Comparison of ENCODE assay signal across 29 cellular contexts in genomic region chr9:13487071-13487470, GRCh38.
"Had no signal": no experiment of that assay in that cellular context is flagged by ENCODE, and none has a peak within 500 bp of the region (broad histone marks: within the 10 kb centered on the region; RNA-seq: fewer than 3 reads in every experiment).

No MANE protein-coding gene starts in this region.

- H3K36me3 ChIP-seq: brain microvascular endothelial cell, WERI-Rb-1 had no signal

- DNase-seq: activated B cell treated with CpG ODN at 0.5 μM for 24 hours; activated CD4-positive, alpha-beta T cell treated with anti-CD3 and anti-CD28 coated beads for 48 hours; activated CD4-positive, alpha-beta T cell treated with anti-CD3 and anti-CD28 coated beads, Interleukin-2, amount 50 U/mL, for 1 hour; activated CD4-positive, alpha-beta T cell treated with anti-CD3 and anti-CD28 coated beads, Interleukin-2, amount 50 U/mL, for 48 hours; activated CD8-positive, alpha-beta memory T cell treated with anti-CD3 and anti-CD28 coated beads for 24 hours; activated CD8-positive, alpha-beta T cell treated with anti-CD3 and anti-CD28 coated beads for 36 hours; activated effector memory CD4-positive, alpha-beta T cell treated with Interleukin-2 at 50 U/mL for 16 hours; activated gamma-delta T cell treated with Interleukin-2 at 50 U/mL for 16 hours; activated naive CD4-positive, alpha-beta T cell treated with anti-CD3 and anti-CD28 coated beads, Interleukin-2, amount 50 U/mL, for 16 hours; activated naive CD4-positive, alpha-beta T cell treated with Interleukin-2 at 50 U/mL for 16 hours; activated T-cell treated with anti-CD3 and anti-CD28 coated beads, Interleukin-2, amount 50 U/mL, for 4 hours; amniotic stem cell; anterior cingulate cortex; brain microvascular endothelial cell; caudate nucleus; cortex of kidney; dermis blood vessel endothelial cell; effector CD4-positive, alpha-beta T cell; effector memory CD8-positive, alpha-beta T cell; foreskin fibroblast; head of caudate nucleus; T-helper 17 cell; T1000; WERI-Rb-1 had no signal

- H3K27ac Mint-ChIP-seq: activated B cell treated with CpG ODN at 0.5 μM for 24 hours; activated CD8-positive, alpha-beta T cell treated with anti-CD3 and anti-CD28 coated beads for 36 hours; activated naive CD8-positive, alpha-beta T cell; activated T-helper 17 cell treated with anti-CD3 and anti-CD28 coated beads, Interleukin-2, amount 50 U/mL, for 72 hours; effector memory CD8-positive, alpha-beta T cell; T-helper 17 cell; T-helper 2 cell treated with Interferon-gamma antibody and Interleukin-4, amounts not matched to agents 5 μg/mL and 100 μg/mL, for 36 hours had no signal

- ATAC-seq: activated CD4-positive, CD25-positive, alpha-beta regulatory T cell treated with anti-CD3 and anti-CD28 coated beads, Interleukin-2, amount 50 U/mL, for 24 hours; activated CD8-positive, alpha-beta T cell treated with anti-CD3 and anti-CD28 coated beads for 36 hours; activated T-cell treated with anti-CD3 and anti-CD28 coated beads, Interleukin-2, amount 50 U/mL, for 4 hours; activated T-helper 17 cell treated with anti-CD3 and anti-CD28 coated beads, Interleukin-2, amount 50 U/mL, for 72 hours; effector memory CD8-positive, alpha-beta T cell; T-helper 17 cell had no signal

- H3K4me3 Mint-ChIP-seq: activated B cell treated with CpG ODN at 0.5 μM for 24 hours; activated CD8-positive, alpha-beta T cell treated with anti-CD3 and anti-CD28 coated beads for 36 hours; activated naive CD8-positive, alpha-beta T cell; activated T-cell treated with anti-CD3 and anti-CD28 coated beads, Interleukin-2, amount 50 U/mL, for 4 hours; activated T-helper 17 cell treated with anti-CD3 and anti-CD28 coated beads, Interleukin-2, amount 50 U/mL, for 72 hours; effector memory CD8-positive, alpha-beta T cell; T-helper 17 cell; T-helper 2 cell treated with Interferon-gamma antibody and Interleukin-4, amounts not matched to agents 5 μg/mL and 100 μg/mL, for 36 hours had no signal

- H3K36me3 Mint-ChIP-seq: activated naive CD8-positive, alpha-beta T cell had no signal

- H3K27ac ChIP-seq: brain microvascular endothelial cell, epithelial cell of prostate, WERI-Rb-1 had no signal

- H3K27me3 Mint-ChIP-seq: activated B cell treated with CpG ODN at 0.5 μM for 24 hours; activated CD8-positive, alpha-beta T cell treated with anti-CD3 and anti-CD28 coated beads for 36 hours; activated naive CD8-positive, alpha-beta T cell; activated T-helper 17 cell treated with anti-CD3 and anti-CD28 coated beads, Interleukin-2, amount 50 U/mL, for 72 hours; effector memory CD8-positive, alpha-beta T cell; T-helper 17 cell had no signal

- H3K27me3 ChIP-seq: brain microvascular endothelial cell had no signal

- H3K4me1 Mint-ChIP-seq: activated B cell treated with CpG ODN at 0.5 μM for 24 hours; activated T-helper 17 cell treated with anti-CD3 and anti-CD28 coated beads, Interleukin-2, amount 50 U/mL, for 72 hours; T-helper 17 cell had no signal
